8 cellular contexts compared by ENCODE assay signal in genomic region chr19:34482380-34483250, GRCh38. TPM values are rescaled to one million over a fixed set of nuclear protein-coding genes. Genes with fewer than 3 reads are reported as not detected.
DNase-seq lines count a peak whose midpoint lies in the region; ATAC-seq and FAIRE-seq lines count a peak whose summit lies in the region.

No MANE protein-coding gene starts in this region.

- H3K4me1 Mint-ChIP-seq in stimulated activated naive CD8-positive, alpha-beta T cell treated with anti-CD3 and anti-CD28 coated beads, Interleukin-15, amount 100 ng/mL, for 72 hours = peaks cover 8% of the 10 kb centered on the region

- peaks cover 14% of the 10 kb centered on the region for H3K36me3 ChIP-seq in mesodermal cell (ENCODE audit: control insufficient read depth, insufficient read depth, low read length)

- DNase-seq in stimulated activated naive CD8-positive, alpha-beta T cell treated with anti-CD3 and anti-CD28 coated beads, Interleukin-15, amount 100 ng/mL, for 72 hours = no peak
- DNase-seq in stimulated activated naive CD8-positive, alpha-beta T cell treated with anti-CD3 and anti-CD28 coated beads, Interleukin-15, Interleukin-2, amounts not matched to agents 100 U/mL and 50 U/mL, for 24 hours = no peak
- DNase-seq in ecto neural progenitor cell (ENCODE audit: low spot score) = peak; percentile 75
- no peak for DNase-seq in GM19239 (ENCODE audit: insufficient read length, low spot score)
- DNase-seq in putamen (ENCODE audit: low spot score) = no peak
- no peak for DNase-seq in pons (ENCODE audit: low spot score)

- FAIRE-seq in GM19239 (lab: Jason Lieb, UNC) = no peak

- no peaks in the 10 kb centered on the region for H3K9me3 Mint-ChIP-seq in stimulated activated naive CD8-positive, alpha-beta T cell treated with anti-CD3 and anti-CD28 coated beads, Interleukin-15, amount 100 ng/mL, for 72 hours

- no peak overlapping the region for H3K27ac Mint-ChIP-seq in stimulated activated naive CD8-positive, alpha-beta T cell treated with anti-CD3 and anti-CD28 coated beads, Interleukin-15, amount 100 ng/mL, for 72 hours

- peak overlapping the region; percentile 75 for H3K4me3 Mint-ChIP-seq in stimulated activated naive CD8-positive, alpha-beta T cell treated with anti-CD3 and anti-CD28 coated beads, Interleukin-15, amount 100 ng/mL, for 72 hours

- ATAC-seq in stimulated activated naive CD8-positive, alpha-beta T cell treated with anti-CD3 and anti-CD28 coated beads, Interleukin-15, amount 100 ng/mL, for 72 hours = peak; percentile 44
- no peak for ATAC-seq in stimulated activated naive CD8-positive, alpha-beta T cell treated with anti-CD3 and anti-CD28 coated beads, Interleukin-15, Interleukin-2, amounts not matched to agents 100 U/mL and 50 U/mL, for 24 hours
- ATAC-seq in GM21737 (IDR thresholded peaks at IDR 0.05; ENCODE audit: unreplicated experiment) = no peak

- H3K27ac ChIP-seq in mesodermal cell (ENCODE audit: low read depth, low read length, severe bottlenecking) = no peak overlapping the region

- no peaks in the 10 kb centered on the region for H3K9me3 ChIP-seq in mesodermal cell (ENCODE audit: control insufficient read depth, low read length)

- 1 to 2% methylated on average over 55 to 61 of the region's 72 CpGs for WGBS in mesodermal cell (ENCODE audit: insufficient coverage in 2 of 2), 2 experiments

- H3K4me3 ChIP-seq in mesodermal cell (ENCODE audit: extremely low read depth, insufficient read depth, low read length, poor library complexity, severe bottlenecking) = peak overlapping the region; percentile 59

- H3K4me1 ChIP-seq in mesodermal cell (ENCODE audit: control insufficient read depth, insufficient read depth, low read length, poor library complexity, severe bottlenecking) = peaks cover 15% of the 10 kb centered on the region

- H3K27me3 Mint-ChIP-seq in stimulated activated naive CD8-positive, alpha-beta T cell treated with anti-CD3 and anti-CD28 coated beads, Interleukin-15, amount 100 ng/mL, for 72 hours = peaks cover 75% of the 10 kb centered on the region

RNA-seq across cellular contexts. Expression of gene WTIP, which starts 1.1 kb away (rescaled TPM):
- polyA plus RNA-seq in mesodermal cell (2013, experiment 1 of 2) = 19.1 TPM
- 15.3 TPM for polyA plus RNA-seq in mesodermal cell (2013, experiment 2 of 2)

RNA-seq across cellular contexts. Expression of gene UBA2, which starts 54.4 kb away (rescaled TPM):
- 222 TPM for polyA plus RNA-seq in mesodermal cell (2013, experiment 1 of 2)
- 216 TPM for polyA plus RNA-seq in mesodermal cell (2013, experiment 2 of 2)
